In the genomic region with DNA sequence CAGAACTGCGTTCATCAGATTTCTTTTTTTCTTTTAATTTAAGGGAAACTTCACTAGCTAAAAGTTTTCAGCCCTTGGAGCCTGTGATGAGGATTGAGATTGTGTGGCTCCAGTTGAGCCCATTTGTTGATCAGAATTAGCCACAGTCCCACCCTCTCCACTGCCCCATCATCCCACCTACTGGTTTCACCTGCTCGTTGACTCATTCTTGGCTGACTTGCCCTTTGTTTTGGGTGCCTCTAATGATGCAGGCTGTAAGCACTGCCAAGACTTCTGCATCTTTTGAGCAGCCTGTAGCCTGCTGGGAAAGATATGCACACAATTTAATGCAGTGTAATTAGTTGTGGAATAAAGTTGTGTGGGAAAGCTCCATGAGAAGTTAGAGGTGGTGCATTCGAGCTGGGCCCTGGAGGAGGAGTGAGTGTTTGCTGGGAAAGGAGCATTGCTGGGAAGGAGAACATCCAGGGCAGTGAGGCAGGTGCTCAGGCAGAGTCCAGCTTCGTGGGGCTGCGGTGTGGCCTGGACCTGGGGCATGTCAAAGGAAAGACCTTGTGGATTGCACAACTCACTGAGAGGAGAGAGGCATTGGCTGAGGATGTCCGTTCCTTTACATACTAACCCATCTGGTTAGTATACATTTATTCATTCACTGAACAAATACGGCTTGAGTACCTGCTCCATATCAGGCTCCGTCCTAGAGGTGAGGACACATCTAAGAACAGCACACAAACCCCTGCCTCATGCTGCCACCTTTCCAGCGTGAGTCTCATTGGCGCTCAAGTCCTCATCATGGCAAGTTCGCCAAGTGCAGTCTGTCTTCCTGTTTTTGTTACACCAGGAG, we compare ENCODE assay signal across 17 cellular contexts. TPM values are rescaled to one million over a fixed set of nuclear protein-coding genes. Genes with fewer than 3 reads are reported as not detected.
A peak's percentile ranks its signal among the peaks of the same experiment; 100 is the strongest.
DNase-seq lines count a peak whose midpoint lies in the region; ATAC-seq, FAIRE-seq and TF ChIP-seq lines count a peak whose summit lies in the region.
"Had no signal": no experiment of that assay in that cellular context is flagged by ENCODE, and none has a peak within 500 bp of the region (broad histone marks: within the 10 kb centered on the region; RNA-seq: fewer than 3 reads in every experiment).

No MANE protein-coding gene starts in this region.

- no peaks in the 10 kb centered on the region for H4K20me1 ChIP-seq in HepG2 (ENCODE audit: insufficient read depth, low read length)

- no peak for FAIRE-seq in HepG2 (lab: Jason Lieb, UNC)
- FAIRE-seq: GM12891 had no signal

- TF ChIP-seq POLR2A in HepG2 (IDR thresholded peaks at IDR 0.05; ENCODE audit: insufficient read depth in 1 of 2, low read depth in 2 of 2, low read length in 2 of 2) = no peak
- no peak for TF ChIP-seq POLR2A in right lobe of liver (IDR thresholded peaks at IDR 0.05)

- TF ChIP-seq RAD21 in HepG2 (CRISPR knock-in tag; IDR thresholded peaks at IDR 0.05) = no peak

- H3K9me3 Mint-ChIP-seq in activated T-helper 1 cell treated with anti-CD3 and anti-CD28 coated beads, Interleukin-12 subunit alpha, Interleukin-12 subunit beta, Interleukin-2, Interleukin-4 antibody, amounts not matched to agents 30 ng/mL and 10 ng/mL and 1 ng/mL, durations not matched to agents 14 hours and 24 hours and 36 hours = peaks cover 4% of the 10 kb centered on the region
- H3K9me3 Mint-ChIP-seq in immature natural killer cell = no peaks in the 10 kb centered on the region
- H3K9me3 Mint-ChIP-seq: memory B cell, nephron had no signal

- no peak overlapping the region for H3K4me3 Mint-ChIP-seq in activated T-helper 1 cell treated with anti-CD3 and anti-CD28 coated beads, Interleukin-12 subunit alpha, Interleukin-12 subunit beta, Interleukin-2, Interleukin-4 antibody, amounts not matched to agents 30 ng/mL and 10 ng/mL and 1 ng/mL, durations not matched to agents 14 hours and 24 hours and 36 hours
- H3K4me3 Mint-ChIP-seq in immature natural killer cell = no peak overlapping the region
- H3K4me3 Mint-ChIP-seq: B cell, memory B cell, nephron had no signal

- no peak overlapping the region for H3K27ac ChIP-seq in HepG2 (ENCODE audit: extremely low read length, insufficient read depth, low read length)
- no peak overlapping the region for H3K27ac ChIP-seq in right lobe of liver
- no peak overlapping the region for H3K27ac ChIP-seq in upper lobe of right lung
- H3K27ac ChIP-seq: testis had no signal

- H3K4me3 ChIP-seq in HepG2 (replicated peaks in 1 of 3; ENCODE audit: insufficient read depth in 1 of 3, low read depth in 2 of 3, low read length in 3 of 3) = no peak overlapping the region
- H3K4me3 ChIP-seq in right lobe of liver = no peak overlapping the region
- no peak overlapping the region for H3K4me3 ChIP-seq in upper lobe of right lung
- H3K4me3 ChIP-seq: testis had no signal

- TF ChIP-seq EP300 in HepG2 (IDR thresholded peaks at IDR 0.05; ENCODE audit: low read depth in 2 of 2, low read length in 2 of 2) (no peak), HepG2 (CRISPR knock-in tag; IDR thresholded peaks at IDR 0.05; ENCODE audit: borderline replicate concordance) (no peak)

- ATAC-seq in HepG2 (no peak), right lobe of liver (no peak), upper lobe of right lung (peak; percentile 37), GM19397 (IDR thresholded peaks at IDR 0.05; ENCODE audit: unreplicated experiment) (no peak), HG03139 (IDR thresholded peaks at IDR 0.05; ENCODE audit: unreplicated experiment) (no peak)

- H3K36me3 Mint-ChIP-seq in activated T-helper 1 cell treated with anti-CD3 and anti-CD28 coated beads, Interleukin-12 subunit alpha, Interleukin-12 subunit beta, Interleukin-2, Interleukin-4 antibody, amounts not matched to agents 30 ng/mL and 10 ng/mL and 1 ng/mL, durations not matched to agents 14 hours and 24 hours and 36 hours (ENCODE audit: low read depth) = peaks cover 53% of the 10 kb centered on the region
- H3K36me3 Mint-ChIP-seq in immature natural killer cell = peaks cover 23 to 42% (median 27%) of the 10 kb centered on the region in 3 donors

- H3K9me3 ChIP-seq in HepG2 (ENCODE audit: low read length) = no peaks in the 10 kb centered on the region
- no peaks in the 10 kb centered on the region for H3K9me3 ChIP-seq in right lobe of liver
- no peaks in the 10 kb centered on the region for H3K9me3 ChIP-seq in upper lobe of right lung
- H3K9me3 ChIP-seq: testis had no signal

- in situ Hi-C loops in HepG2 (cut with HindIII; ENCODE audit: extremely low pct_ligation_motif_present, low pct_unique_long_range_greater_than_20kb) = no loop called here

- H3K36me3 ChIP-seq in HepG2 (replicated peaks in 1 of 2; ENCODE audit: control insufficient read depth in 1 of 2, insufficient read depth in 2 of 2, low read length in 2 of 2) = peaks cover 4 to 20% of the 10 kb centered on the region in 2 experiments
- H3K36me3 ChIP-seq in right lobe of liver = peaks cover 3 to 41% (median 5%) of the 10 kb centered on the region in 4 donors
- H3K36me3 ChIP-seq in upper lobe of right lung = peaks cover 40% of the 10 kb centered on the region

- H3K27ac Mint-ChIP-seq in activated T-helper 1 cell treated with anti-CD3 and anti-CD28 coated beads, Interleukin-12 subunit alpha, Interleukin-12 subunit beta, Interleukin-2, Interleukin-4 antibody, amounts not matched to agents 30 ng/mL and 10 ng/mL and 1 ng/mL, durations not matched to agents 14 hours and 24 hours and 36 hours = peak overlapping the region; percentile 85
- peak overlapping the region in 4 of 6 donors; percentile 3 to 63 (median 24) for H3K27ac Mint-ChIP-seq in immature natural killer cell
- H3K27ac Mint-ChIP-seq: B cell, memory B cell, nephron, progenitor cell of endocrine pancreas had no signal

- POLR2A ChIA-PET in HepG2 (lab: Yijun Ruan, JAX) = interaction anchor here (0.9 to 1.9 kb wide), 2 partner anchors 29 to 165 kb away, joined by 3 to 7 read pairs; a partner anchor contains a TSS

- H3K4me1 Mint-ChIP-seq in activated T-helper 1 cell treated with anti-CD3 and anti-CD28 coated beads, Interleukin-12 subunit alpha, Interleukin-12 subunit beta, Interleukin-2, Interleukin-4 antibody, amounts not matched to agents 30 ng/mL and 10 ng/mL and 1 ng/mL, durations not matched to agents 14 hours and 24 hours and 36 hours (ENCODE audit: low read depth) = peaks cover 48% of the 10 kb centered on the region
- H3K4me1 Mint-ChIP-seq in immature natural killer cell = peaks cover 39 to 44% of the 10 kb centered on the region in 2 donors
- H3K4me1 Mint-ChIP-seq: nephron had no signal

- CTCF ChIA-PET in HepG2 (lab: Yijun Ruan, JAX; ENCODE audit: low intra/inter-chr PET ratio, low total read pairs) = no interaction called here

- WGBS in HepG2 (ENCODE audit: low lambda C conversion rate) = 87% methylated on average over 11 of the region's 11 CpGs
- 77% methylated on average over 10 of the region's 11 CpGs for WGBS in right lobe of liver (ENCODE audit: insufficient coverage, low coverage, low lambda C conversion rate, missing lambda C conversion rate)

- TF ChIP-seq CTCF in HepG2 (CRISPR knock-in tag; IDR thresholded peaks at IDR 0.05) (no peak), right lobe of liver (IDR thresholded peaks at IDR 0.05) (no peak), upper lobe of right lung (IDR thresholded peaks at IDR 0.05) (no peak)

- H3K9ac ChIP-seq in HepG2 (ENCODE audit: insufficient read depth, low read depth, low read length) = no peak overlapping the region

- DNase-seq in HepG2 (ENCODE audit: low spot score) = no peak
- DNase-seq in right lobe of liver = no peak
- no peak for DNase-seq in activated T-helper 1 cell treated with anti-CD3 and anti-CD28 coated beads, Interleukin-12 subunit alpha, Interleukin-12 subunit beta, Interleukin-2, Interleukin-4 antibody, amounts not matched to agents 30 ng/mL and 10 ng/mL and 1 ng/mL, durations not matched to agents 14 hours and 24 hours and 36 hours (ENCODE audit: low spot score)
- DNase-seq in immature natural killer cell = no peak
- DNase-seq in upper lobe of right lung = no peak
- no peak for DNase-seq in AML-193 (lab: John Stamatoyannopoulos, UW)
- DNase-seq: activated CD4-positive, alpha-beta T cell treated with anti-CD3 and anti-CD28 coated beads, Interleukin-2, amount 50 U/mL, for 48 hours; glutamatergic neuron; NCI-H2227 treated with DMSO at 0.1 percent for 48 hours; testis had no signal

- no peak overlapping the region for H2AFZ ChIP-seq in HepG2 (ENCODE audit: low read length)

- no peaks in the 10 kb centered on the region for H3K27me3 Mint-ChIP-seq in activated T-helper 1 cell treated with anti-CD3 and anti-CD28 coated beads, Interleukin-12 subunit alpha, Interleukin-12 subunit beta, Interleukin-2, Interleukin-4 antibody, amounts not matched to agents 30 ng/mL and 10 ng/mL and 1 ng/mL, durations not matched to agents 14 hours and 24 hours and 36 hours (ENCODE audit: insufficient read depth)
- peaks cover 2 to 6% (median 5%) of the 10 kb centered on the region in 3 donors for H3K27me3 Mint-ChIP-seq in immature natural killer cell (ENCODE audit: low read depth in 3 of 3)
- H3K27me3 Mint-ChIP-seq: B cell, memory B cell, progenitor cell of endocrine pancreas had no signal

- H3K79me2 ChIP-seq in HepG2 (ENCODE audit: insufficient read depth, low read length) = no peaks in the 10 kb centered on the region

- intact Hi-C loops in HepG2 (cut with micrococcal nuclease; ENCODE audit: unreplicated experiment) (no loop called here), right lobe of liver (cut with DNase I) (loop anchor here in 1 of 2 donors (10.0 kb wide), 1 partner anchor 1002 kb away; no protein-coding TSS in a partner anchor), upper lobe of right lung (cut with DNase I) (no loop called here)
- intact Hi-C loops in activated T-helper 1 cell treated with anti-CD3 and anti-CD28 coated beads, Interleukin-12 subunit alpha, Interleukin-12 subunit beta, Interleukin-2, Interleukin-4 antibody, amounts not matched to agents 30 ng/mL and 10 ng/mL and 1 ng/mL, durations not matched to agents 14 hours and 24 hours and 36 hours (cut with micrococcal nuclease) = no loop called here

- no peaks in the 10 kb centered on the region for H3K27me3 ChIP-seq in HepG2 (ENCODE audit: control insufficient read depth in 1 of 2, insufficient read depth in 2 of 2, low read length in 2 of 2)
- H3K27me3 ChIP-seq in right lobe of liver = no peaks in the 10 kb centered on the region
- no peaks in the 10 kb centered on the region for H3K27me3 ChIP-seq in upper lobe of right lung
- H3K27me3 ChIP-seq: testis had no signal

- no TSS peak for BruUV-seq in HepG2 (replicated peaks; lab: Mats Ljungman, UMichigan)

- no peak overlapping the region for H3K4me2 ChIP-seq in HepG2 (ENCODE audit: low read depth, low read length)

- H3K4me1 ChIP-seq in HepG2 (ENCODE audit: insufficient read depth, low read length) (peaks cover 42% of the 10 kb centered on the region), right lobe of liver (peaks cover 0 to 8% (median 0%) of the 10 kb centered on the region in 4 donors), upper lobe of right lung (peaks cover 8% of the 10 kb centered on the region)

RNA-seq across cellular contexts. Expression of a gene that starts 18.2 kb away (rescaled TPM):
- total RNA-seq in HepG2 (2016; rRNA removed; fragmentation: Illumina TruSeq; extraction: Trizol) = 0.40 and 0.42 TPM in 2 replicates
- total RNA-seq in HepG2 (2016; cell fraction: cytosol; rRNA removed; fragmentation: Illumina TruSeq; extraction: Trizol; ENCODE audit: low read depth) = 0.18 TPM in 1 of 2 replicates, not detected in the other
- total RNA-seq in HepG2 (2016; cell fraction: insoluble cytoplasmic fraction; rRNA removed; fragmentation: Illumina TruSeq; extraction: Trizol) = 0.32 and 0.40 TPM in 2 replicates
- total RNA-seq in HepG2 (2016; cell fraction: membrane; rRNA removed; fragmentation: Illumina TruSeq; extraction: Trizol) = 0.28 and 0.34 TPM in 2 replicates
- total RNA-seq in HepG2 (2016; cell fraction: nucleus; rRNA removed; fragmentation: Illumina TruSeq; extraction: Trizol) = 0.47 and 0.50 TPM in 2 replicates
- 0.48 and 0.52 TPM in 2 replicates for polyA plus RNA-seq in HepG2 (2011; rRNA removed)
- 0.38 and 0.47 TPM in 2 replicates for polyA plus RNA-seq in HepG2 (2011; cell fraction: cytosol; rRNA removed)
- 1.1 and 1.8 TPM in 2 replicates for polyA plus RNA-seq in HepG2 (2011; cell fraction: nucleus; rRNA removed)
- polyA plus RNA-seq in HepG2 (2012) = 0.42 and 0.52 TPM in 2 replicates
- 0.07 TPM in 1 of 2 replicates, not detected in the other for polyA plus RNA-seq in HepG2 (2016; cell fraction: cytosol; fragmentation: Illumina TruSeq; extraction: Trizol; ENCODE audit: low read depth)
- polyA plus RNA-seq in HepG2 (2016; cell fraction: insoluble cytoplasmic fraction; fragmentation: Illumina TruSeq; extraction: Trizol; ENCODE audit: low read depth) = 0.32 and 0.34 TPM in 2 replicates
- 0.09 and 0.24 TPM in 2 replicates for polyA plus RNA-seq in HepG2 (2016; cell fraction: membrane; fragmentation: Illumina TruSeq; extraction: Trizol; ENCODE audit: low read depth)
- 0.92 and 1.1 TPM in 2 replicates for polyA plus RNA-seq in HepG2 (2016; cell fraction: nucleus; fragmentation: Illumina TruSeq; extraction: Trizol; ENCODE audit: insufficient read depth, low read depth)
- polyA minus RNA-seq in HepG2 (2011; rRNA and poly(A)+ RNA removed; ENCODE audit: low replicate concordance) = 0.14 and 0.48 TPM in 2 replicates
- polyA minus RNA-seq in HepG2 (2011; cell fraction: cytosol; rRNA and poly(A)+ RNA removed) = 0.26 TPM in 1 of 2 replicates, not detected in the other
- 0.50 and 0.52 TPM in 2 replicates for polyA minus RNA-seq in HepG2 (2011; cell fraction: nucleus; rRNA and poly(A)+ RNA removed)
- under 1 TPM; 0.31 to 0.98 (median 0.59) TPM for total RNA-seq in right lobe of liver
- 0.44 and 0.91 TPM in 2 replicates for total RNA-seq in activated T-helper 1 cell treated with anti-CD3 and anti-CD28 coated beads, Interleukin-12 subunit alpha, Interleukin-12 subunit beta, Interleukin-2, Interleukin-4 antibody, amounts not matched to agents 30 ng/mL and 10 ng/mL and 1 ng/mL, durations not matched to agents 14 hours and 24 hours and 36 hours
- 1 to 10 TPM in 1 of 3 donors, under 1 TPM in 2; 0.09 to 1.8 (median 0.29) TPM for polyA plus RNA-seq in immature natural killer cell
- 2.1 TPM for total RNA-seq in upper lobe of right lung

RNA-seq across cellular contexts. Expression of a gene that starts 28.3 kb away (rescaled TPM):
- 6.4 and 7.7 TPM in 2 replicates for total RNA-seq in HepG2 (2016; rRNA removed; fragmentation: Illumina TruSeq; extraction: Trizol)
- total RNA-seq in HepG2 (2016; cell fraction: cytosol; rRNA removed; fragmentation: Illumina TruSeq; extraction: Trizol; ENCODE audit: low read depth) = 0.61 and 2.0 TPM in 2 replicates
- 6.1 and 7.8 TPM in 2 replicates for total RNA-seq in HepG2 (2016; cell fraction: insoluble cytoplasmic fraction; rRNA removed; fragmentation: Illumina TruSeq; extraction: Trizol)
- total RNA-seq in HepG2 (2016; cell fraction: membrane; rRNA removed; fragmentation: Illumina TruSeq; extraction: Trizol) = 3.1 and 3.6 TPM in 2 replicates
- total RNA-seq in HepG2 (2016; cell fraction: nucleus; rRNA removed; fragmentation: Illumina TruSeq; extraction: Trizol) = 11.9 and 13.4 TPM in 2 replicates
- polyA plus RNA-seq in HepG2 (2011; rRNA removed) = 12.0 and 14.9 TPM in 2 replicates
- 5.2 and 7.3 TPM in 2 replicates for polyA plus RNA-seq in HepG2 (2011; cell fraction: cytosol; rRNA removed)
- polyA plus RNA-seq in HepG2 (2011; cell fraction: nucleus; rRNA removed) = 15.4 and 18.9 TPM in 2 replicates
- polyA plus RNA-seq in HepG2 (2012) = 6.1 and 8.3 TPM in 2 replicates
- 0.19 and 0.38 TPM in 2 replicates for polyA plus RNA-seq in HepG2 (2016; cell fraction: cytosol; fragmentation: Illumina TruSeq; extraction: Trizol; ENCODE audit: low read depth)
- polyA plus RNA-seq in HepG2 (2016; cell fraction: insoluble cytoplasmic fraction; fragmentation: Illumina TruSeq; extraction: Trizol; ENCODE audit: low read depth) = 5.4 and 6.9 TPM in 2 replicates
- 1.2 and 1.5 TPM in 2 replicates for polyA plus RNA-seq in HepG2 (2016; cell fraction: membrane; fragmentation: Illumina TruSeq; extraction: Trizol; ENCODE audit: low read depth)
- 14.2 and 17.0 TPM in 2 replicates for polyA plus RNA-seq in HepG2 (2016; cell fraction: nucleus; fragmentation: Illumina TruSeq; extraction: Trizol; ENCODE audit: insufficient read depth, low read depth)
- polyA minus RNA-seq in HepG2 (2011; rRNA and poly(A)+ RNA removed; ENCODE audit: low replicate concordance) = 5.8 and 5.9 TPM in 2 replicates
- 7.4 and 8.8 TPM in 2 replicates for polyA minus RNA-seq in HepG2 (2011; cell fraction: cytosol; rRNA and poly(A)+ RNA removed)
- 22.0 and 25.4 TPM in 2 replicates for polyA minus RNA-seq in HepG2 (2011; cell fraction: nucleus; rRNA and poly(A)+ RNA removed)
- total RNA-seq in right lobe of liver = 10 to 100 TPM in 1 of 6 experiments, 1 to 10 TPM in 5; 3.5 to 13.1 (median 4.3) TPM
- total RNA-seq in activated T-helper 1 cell treated with anti-CD3 and anti-CD28 coated beads, Interleukin-12 subunit alpha, Interleukin-12 subunit beta, Interleukin-2, Interleukin-4 antibody, amounts not matched to agents 30 ng/mL and 10 ng/mL and 1 ng/mL, durations not matched to agents 14 hours and 24 hours and 36 hours = 16.0 and 18.1 TPM in 2 replicates
- 10 to 100 TPM; 10.6 to 22.9 (median 18.6) TPM for polyA plus RNA-seq in immature natural killer cell
- total RNA-seq in upper lobe of right lung = 21.3 TPM

RNA-seq across cellular contexts. Expression of a gene that starts 49.5 kb away (rescaled TPM):
- total RNA-seq in HepG2 (2016; rRNA removed; fragmentation: Illumina TruSeq; extraction: Trizol) (54.6 and 80.8 TPM in 2 replicates), right lobe of liver (10 to 100 TPM; 12.1 to 37.7 (median 17.2) TPM), upper lobe of right lung (41.0 TPM)
- total RNA-seq in HepG2 (2016; cell fraction: cytosol; rRNA removed; fragmentation: Illumina TruSeq; extraction: Trizol; ENCODE audit: low read depth) = 13.0 and 15.2 TPM in 2 replicates
- 59.4 and 85.2 TPM in 2 replicates for total RNA-seq in HepG2 (2016; cell fraction: insoluble cytoplasmic fraction; rRNA removed; fragmentation: Illumina TruSeq; extraction: Trizol)
- total RNA-seq in HepG2 (2016; cell fraction: membrane; rRNA removed; fragmentation: Illumina TruSeq; extraction: Trizol) = 21.7 and 25.5 TPM in 2 replicates
- 45.4 and 52.3 TPM in 2 replicates for total RNA-seq in HepG2 (2016; cell fraction: nucleus; rRNA removed; fragmentation: Illumina TruSeq; extraction: Trizol)
- polyA plus RNA-seq in HepG2 (2011; rRNA removed) (36.4 and 49.8 TPM in 2 replicates), immature natural killer cell (10 to 100 TPM; 65.4 to 79.7 (median 78.8) TPM)
- 26.3 and 29.3 TPM in 2 replicates for polyA plus RNA-seq in HepG2 (2011; cell fraction: cytosol; rRNA removed)
- 27.6 and 33.0 TPM in 2 replicates for polyA plus RNA-seq in HepG2 (2011; cell fraction: nucleus; rRNA removed)
- 40.3 and 60.6 TPM in 2 replicates for polyA plus RNA-seq in HepG2 (2012)
- 9.1 and 11.0 TPM in 2 replicates for polyA plus RNA-seq in HepG2 (2016; cell fraction: cytosol; fragmentation: Illumina TruSeq; extraction: Trizol; ENCODE audit: low read depth)
- 115 and 135 TPM in 2 replicates for polyA plus RNA-seq in HepG2 (2016; cell fraction: insoluble cytoplasmic fraction; fragmentation: Illumina TruSeq; extraction: Trizol; ENCODE audit: low read depth)
- 21.0 and 25.0 TPM in 2 replicates for polyA plus RNA-seq in HepG2 (2016; cell fraction: membrane; fragmentation: Illumina TruSeq; extraction: Trizol; ENCODE audit: low read depth)
- polyA plus RNA-seq in HepG2 (2016; cell fraction: nucleus; fragmentation: Illumina TruSeq; extraction: Trizol; ENCODE audit: insufficient read depth, low read depth) = 62.9 and 71.3 TPM in 2 replicates
- polyA minus RNA-seq in HepG2 (2011; rRNA and poly(A)+ RNA removed; ENCODE audit: low replicate concordance) = 4.8 and 7.2 TPM in 2 replicates
- polyA minus RNA-seq in HepG2 (2011; cell fraction: cytosol; rRNA and poly(A)+ RNA removed) = 23.3 and 24.0 TPM in 2 replicates
- 32.4 and 45.5 TPM in 2 replicates for polyA minus RNA-seq in HepG2 (2011; cell fraction: nucleus; rRNA and poly(A)+ RNA removed)
- 54.0 and 55.6 TPM in 2 replicates for total RNA-seq in activated T-helper 1 cell treated with anti-CD3 and anti-CD28 coated beads, Interleukin-12 subunit alpha, Interleukin-12 subunit beta, Interleukin-2, Interleukin-4 antibody, amounts not matched to agents 30 ng/mL and 10 ng/mL and 1 ng/mL, durations not matched to agents 14 hours and 24 hours and 36 hours
